ENCODE assay signal across 9 cellular contexts in the genomic region with DNA sequence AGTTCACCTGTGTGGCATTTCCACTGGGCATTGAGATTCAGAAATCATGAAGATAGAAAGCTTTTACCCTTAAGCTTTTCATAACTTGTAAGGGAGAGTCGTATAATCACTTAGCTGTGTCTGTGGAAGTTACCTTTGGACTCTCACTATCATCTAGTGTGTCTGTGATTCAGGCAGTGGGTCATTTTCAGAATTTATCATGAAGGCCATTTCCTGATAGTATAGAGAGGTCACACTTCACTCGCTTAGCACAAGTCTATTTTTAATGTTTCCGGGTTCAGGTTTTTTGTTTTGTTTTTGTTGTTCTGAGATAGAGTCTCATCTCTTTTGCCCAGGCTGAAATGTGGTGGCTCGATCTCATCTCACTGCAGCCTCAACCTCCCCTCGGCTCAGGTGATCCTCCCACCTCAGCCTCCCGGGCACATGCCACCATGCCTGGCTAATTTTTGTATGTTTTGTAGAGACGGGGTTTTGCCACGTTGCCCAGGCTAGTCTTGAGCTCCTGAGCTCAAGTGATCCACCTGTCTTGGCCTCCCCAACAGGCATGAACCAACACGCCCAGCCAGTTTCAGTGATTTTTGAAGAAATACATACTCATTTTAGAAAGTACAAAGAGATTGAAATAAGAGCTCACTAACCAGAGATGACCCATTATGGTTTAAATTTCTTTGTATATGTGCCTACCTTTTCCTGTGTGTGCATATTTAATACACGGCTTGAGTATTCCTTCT. TPM values are rescaled to one million over a fixed set of nuclear protein-coding genes. Genes with fewer than 3 reads are reported as not detected.
DNase-seq lines count a peak whose midpoint lies in the region; ATAC-seq, FAIRE-seq and TF ChIP-seq lines count a peak whose summit lies in the region.
"Not testable (repeated sequence)": the region's sequence is repeated elsewhere in the genome, so short reads cannot be mapped to it uniquely, and the experiment has no call there.
"Had no signal": no experiment of that assay in that cellular context is flagged by ENCODE, and none has a peak within 500 bp of the region (broad histone marks: within the 10 kb centered on the region; RNA-seq: fewer than 3 reads in every experiment).

No MANE protein-coding gene starts in this region.

- H3K4me3 Mint-ChIP-seq in IgD-negative memory B cell, result peak overlapping the region in 3 of 4 donors; percentile 11 to 73 (median 35)
- not testable (repeated sequence) for H3K4me3 Mint-ChIP-seq in activated T-cell treated with anti-CD3 and anti-CD28 coated beads, Interleukin-2, amount 50 U/mL, for 24 hours; type B pancreatic cell

- not testable (repeated sequence) for TF ChIP-seq CTCF in mucosa of descending colon (IDR thresholded peaks at IDR 0.05); type B pancreatic cell (conservative IDR thresholded peaks at IDR 0.05)

- H3K36me3 Mint-ChIP-seq in IgD-negative memory B cell, result not testable (repeated sequence)
- peaks cover 48% of the 10 kb centered on the region for H3K36me3 Mint-ChIP-seq in activated T-cell treated with anti-CD3 and anti-CD28 coated beads, Interleukin-2, amount 50 U/mL, for 24 hours (ENCODE audit: low read depth)
- peaks cover 39% of the 10 kb centered on the region for H3K36me3 Mint-ChIP-seq in type B pancreatic cell

- not testable (repeated sequence) for DNase-seq in activated T-cell treated with anti-CD3 and anti-CD28 coated beads, Interleukin-2, amount 50 U/mL, for 24 hours; mucosa of descending colon; type B pancreatic cell (ENCODE audit: extremely low spot score, unreplicated experiment)

- H3K9me3 ChIP-seq in mucosa of descending colon, result not testable (repeated sequence)

- not testable (repeated sequence) for H3K4me3 ChIP-seq in mucosa of descending colon

- H3K9me3 Mint-ChIP-seq in IgD-negative memory B cell; activated T-cell treated with anti-CD3 and anti-CD28 coated beads, Interleukin-2, amount 50 U/mL, for 24 hours; type B pancreatic cell: not testable (repeated sequence)

- H3K36me3 ChIP-seq in mucosa of descending colon (ENCODE audit: low read depth), result peaks cover 11% of the 10 kb centered on the region

- ATAC-seq in GM18498 (IDR thresholded peaks at IDR 0.05; ENCODE audit: unreplicated experiment), result peak; percentile 76
- ATAC-seq in GM19455 (IDR thresholded peaks at IDR 0.05; ENCODE audit: unreplicated experiment), result peak; percentile 54
- peak; percentile 78 for ATAC-seq in HG02870 (IDR thresholded peaks at IDR 0.05; ENCODE audit: unreplicated experiment)
- peak; percentile 86 for ATAC-seq in mucosa of descending colon

- FAIRE-seq in colon (lab: Jason Lieb, UNC), result peak; percentile 70

- peaks cover 17% of the 10 kb centered on the region for H3K4me1 ChIP-seq in mucosa of descending colon (ENCODE audit: low read depth)

- H3K4me1 Mint-ChIP-seq in IgD-negative memory B cell, result peaks cover 9 to 13% (median 13%) of the 10 kb centered on the region in 3 donors
- H3K4me1 Mint-ChIP-seq in activated T-cell treated with anti-CD3 and anti-CD28 coated beads, Interleukin-2, amount 50 U/mL, for 24 hours (ENCODE audit: low read depth); type B pancreatic cell (ENCODE audit: unreplicated experiment): not testable (repeated sequence)

- not testable (repeated sequence) for H3K27me3 Mint-ChIP-seq in IgD-negative memory B cell; activated T-cell treated with anti-CD3 and anti-CD28 coated beads, Interleukin-2, amount 50 U/mL, for 24 hours; type B pancreatic cell

- intact Hi-C loops in mucosa of descending colon (cut with DNase I, micrococcal nuclease), result not testable (repeated sequence)

- peak overlapping the region in 2 of 3 donors; percentile 0 to 88 for H3K27ac Mint-ChIP-seq in IgD-negative memory B cell
- H3K27ac Mint-ChIP-seq in activated T-cell treated with anti-CD3 and anti-CD28 coated beads, Interleukin-2, amount 50 U/mL, for 24 hours, result peak overlapping the region; percentile 61
- H3K27ac Mint-ChIP-seq in type B pancreatic cell, result peak overlapping the region; percentile 61

RNA-seq across cellular contexts. Expression of a gene that starts 36.1 kb away (rescaled TPM):
- 0.39 TPM for polyA plus RNA-seq in IgD-negative memory B cell
- total RNA-seq in mucosa of descending colon (100 to 1,000 TPM in 2 of 3 donors, 10 to 100 TPM in 1; 29.5 to 147 (median 112) TPM), type B pancreatic cell (ENCODE audit: low replicate concordance) (19.7 and 20.0 TPM in 2 replicates)
- total RNA-seq: HT1080 had no signal
